ENCODE assay signal across 11 cellular contexts in genomic region chr22:35601743-35602633, GRCh38. TPM values are rescaled to one million over a fixed set of nuclear protein-coding genes. Genes with fewer than 3 reads are reported as not detected.
DNase-seq lines count a peak whose midpoint lies in the region; ATAC-seq, FAIRE-seq and TF ChIP-seq lines count a peak whose summit lies in the region.
"Had no signal": no experiment of that assay in that cellular context is flagged by ENCODE, and none has a peak within 500 bp of the region (broad histone marks: within the 10 kb centered on the region; RNA-seq: fewer than 3 reads in every experiment).

No MANE protein-coding gene starts in this region.

- peak; percentile 20 for ATAC-seq in omental fat pad (ENCODE audit: low FRiP score)
- no peak for ATAC-seq in HG03378 (IDR thresholded peaks at IDR 0.05; ENCODE audit: unreplicated experiment)
- ATAC-seq in GM21576 (IDR thresholded peaks at IDR 0.05; ENCODE audit: unreplicated experiment) = no peak

- no peak for TF ChIP-seq CTCF in omental fat pad (IDR thresholded peaks at IDR 0.05)

- DNase-seq in GM12891 (ENCODE audit: insufficient read length, low spot score) = no peak
- DNase-seq in NCI-H226 = peak; percentile 71
- DNase-seq in dedifferentiated amniotic fluid mesenchymal stem cell (ENCODE audit: extremely low spot score) = peak; percentile 17
- DNase-seq in omental fat pad (ENCODE audit: low spot score) = no peak
- DNase-seq in occipital lobe (lab: John Stamatoyannopoulos, UW) = no peak
- no peak for DNase-seq in 8988T
- DNase-seq: activated CD4-positive, alpha-beta T cell treated with anti-CD3 and anti-CD28 coated beads, Interleukin-2, amount 50 U/mL, for 48 hours; midbrain; NCI-H526 had no signal

- TF ChIP-seq POLR2A in GM12891 (IDR thresholded peaks at IDR 0.05; ENCODE audit: low read depth, low read length) = no peak

- peak; percentile 86 for FAIRE-seq in GM12891 (lab: Jason Lieb, UNC)

TF ChIP-seq in GM12891, 5 proteins besides CTCF, POLR2A, EP300 and RAD21:
- TF ChIP-seq PAX5 (IDR thresholded peaks at IDR 0.05; ENCODE audit: insufficient read depth, low read length, severe bottlenecking) (no peak), TAF1 (IDR thresholded peaks at IDR 0.05; ENCODE audit: low read depth, low read length) (no peak), POLR2AphosphoS5 (IDR thresholded peaks at IDR 0.05; ENCODE audit: low read depth, low read length) (no peak), POU2F2 (IDR thresholded peaks at IDR 0.05; ENCODE audit: low read depth, low read length) (no peak), SPI1 (IDR thresholded peaks at IDR 0.05; ENCODE audit: low read depth, low read length) (no peak)

RNA-seq across cellular contexts. Expression of gene MB, which starts 15.1 kb away (rescaled TPM):
- polyA plus RNA-seq in GM12891 (2012; ENCODE audit: low read depth, missing spikeins) = 0.23 TPM
- total RNA-seq in omental fat pad = under 1 TPM in 1 of 4 donors, not detected in 3; 0.44 TPM
- not detected for total RNA-seq in occipital lobe

RNA-seq across cellular contexts. Expression of gene APOL6, which starts 46.3 kb away (rescaled TPM):
- polyA plus RNA-seq in GM12891 (2012; ENCODE audit: low read depth, missing spikeins) = 3.2 TPM
- 100 to 1,000 TPM in 1 of 4 donors, 10 to 100 TPM in 3; 53.8 to 104 (median 75.1) TPM for total RNA-seq in omental fat pad
- total RNA-seq in occipital lobe = 2.2 TPM

Comparison
In these comparisons a context has a peak if more than half of its experiments do, and no peak if none do; other contexts are left out.
1. DNase-seq: peak in NCI-H226 (single experiment) and dedifferentiated amniotic fluid mesenchymal stem cell (single experiment); none in GM12891 (single experiment), omental fat pad (single experiment), occipital lobe (single experiment) and 8988T (single experiment).
2. RNA of gene APOL6, which starts 46.3 kb away (total RNA-seq): 53.8 to 104 TPM in omental fat pad; 2.2 TPM in occipital lobe (single experiment); every median in the first group is over 10 times any median in the second.